15 cellular contexts compared by ENCODE assay signal in the genomic region with DNA sequence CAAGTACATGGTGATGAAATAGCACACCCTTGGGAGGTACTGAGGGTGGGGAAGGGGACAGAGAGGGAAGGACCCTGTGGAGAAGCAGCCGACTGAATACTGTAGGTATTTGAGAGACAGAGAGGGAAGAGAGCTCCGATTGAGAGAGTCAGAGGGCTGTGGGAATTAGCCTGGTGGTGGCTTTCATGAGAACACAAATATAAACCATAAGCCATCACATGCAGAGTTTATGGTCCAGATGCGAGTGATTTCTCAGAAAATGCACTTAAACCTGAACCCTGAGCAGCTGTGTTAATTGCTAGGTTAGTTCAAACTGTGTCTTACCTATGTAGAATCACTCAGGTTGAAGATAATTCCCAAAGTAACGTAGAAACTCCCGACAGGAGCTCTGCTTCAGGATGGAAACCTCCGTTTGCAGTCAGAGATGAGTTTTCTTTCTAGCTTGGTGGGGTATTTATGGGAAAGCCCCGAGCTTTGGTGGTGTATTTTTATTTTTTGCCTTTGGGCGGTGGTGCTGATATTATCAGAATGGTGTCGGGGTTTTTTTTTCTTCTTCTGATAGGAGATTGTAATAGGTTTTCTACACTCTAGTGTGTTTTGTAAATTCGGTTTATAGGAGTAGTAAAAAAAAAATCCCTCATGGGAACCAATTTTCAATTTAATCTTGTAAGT.
DNase-seq lines count a peak whose midpoint lies in the region; ATAC-seq and TF ChIP-seq lines count a peak whose summit lies in the region.
"Had no signal": no experiment of that assay in that cellular context is flagged by ENCODE, and none has a peak within 500 bp of the region (broad histone marks: within the 10 kb centered on the region; RNA-seq: fewer than 3 reads in every experiment).

No MANE protein-coding gene starts in this region.

- H3K9ac ChIP-seq in OCI-LY3 (ENCODE audit: low read length): peak overlapping the region; percentile 44

- TF ChIP-seq CTCF in OCI-LY3 (IDR thresholded peaks at IDR 0.05; ENCODE audit: low read depth, low read length): no peak; the same call in 1 of the 2 replicates

- peak overlapping the region; percentile 92 for H3K4me2 ChIP-seq in OCI-LY3 (ENCODE audit: low read length)

- H3K4me3 Mint-ChIP-seq in activated naive CD4-positive, alpha-beta T cell treated with anti-CD3 and anti-CD28 coated beads, Interleukin-2, amount 50 U/mL, for 24 hours: peak overlapping the region; percentile 57
- peak overlapping the region; percentile 35 for H3K4me3 Mint-ChIP-seq in activated T-helper 17 cell treated with anti-CD3 and anti-CD28 coated beads, Interleukin-2, amount 50 U/mL, for 72 hours
- peak overlapping the region; percentile 77 for H3K4me3 Mint-ChIP-seq in natural killer cell treated with Interleukin-12 subunit alpha and Interleukin-12 subunit beta and Interleukin-15 and Interleukin-18, amount 100 ng/mL, for 72 hours
- H3K4me3 Mint-ChIP-seq: H9 had no signal

- H3K4me1 ChIP-seq in OCI-LY3 (ENCODE audit: low read length): peaks cover 16% of the 10 kb centered on the region

- H3K27ac Mint-ChIP-seq in activated naive CD4-positive, alpha-beta T cell treated with anti-CD3 and anti-CD28 coated beads, Interleukin-2, amount 50 U/mL, for 24 hours: peak overlapping the region; percentile 68
- peak overlapping the region in 1 of 2 donors; percentile 17 for H3K27ac Mint-ChIP-seq in activated naive CD4-positive, alpha-beta T cell treated with anti-CD3 and anti-CD28 coated beads, Interleukin-2, amount 50 U/mL, for 72 hours
- H3K27ac Mint-ChIP-seq in activated T-helper 17 cell treated with anti-CD3 and anti-CD28 coated beads, Interleukin-2, amount 50 U/mL, for 72 hours: peak overlapping the region; percentile 71
- peak overlapping the region; percentile 72 to 95 for H3K27ac Mint-ChIP-seq in natural killer cell treated with Interleukin-12 subunit alpha and Interleukin-12 subunit beta and Interleukin-15 and Interleukin-18, amount 100 ng/mL, for 72 hours

- H4K20me1 ChIP-seq in OCI-LY3 (ENCODE audit: insufficient read depth, low read length): no peaks in the 10 kb centered on the region

- H3K27me3 Mint-ChIP-seq in activated naive CD4-positive, alpha-beta T cell treated with anti-CD3 and anti-CD28 coated beads, Interleukin-2, amount 50 U/mL, for 24 hours: no peaks in the 10 kb centered on the region
- H3K27me3 Mint-ChIP-seq in activated T-helper 17 cell treated with anti-CD3 and anti-CD28 coated beads, Interleukin-2, amount 50 U/mL, for 72 hours: no peaks in the 10 kb centered on the region
- no peaks in the 10 kb centered on the region for H3K27me3 Mint-ChIP-seq in natural killer cell treated with Interleukin-12 subunit alpha and Interleukin-12 subunit beta and Interleukin-15 and Interleukin-18, amount 100 ng/mL, for 72 hours

- peak overlapping the region; percentile 94 for H2AFZ ChIP-seq in OCI-LY3 (ENCODE audit: low read depth, low read length)

- H3K36me3 ChIP-seq in OCI-LY3 (replicated peaks; ENCODE audit: low read depth, low read length): no peaks in the 10 kb centered on the region

- no peaks in the 10 kb centered on the region for H3K9me3 Mint-ChIP-seq in activated naive CD4-positive, alpha-beta T cell treated with anti-CD3 and anti-CD28 coated beads, Interleukin-2, amount 50 U/mL, for 24 hours
- peaks cover 0 to 3% of the 10 kb centered on the region in 2 donors for H3K9me3 Mint-ChIP-seq in activated naive CD4-positive, alpha-beta T cell treated with anti-CD3 and anti-CD28 coated beads, Interleukin-2, amount 50 U/mL, for 72 hours
- no peaks in the 10 kb centered on the region for H3K9me3 Mint-ChIP-seq in activated T-helper 17 cell treated with anti-CD3 and anti-CD28 coated beads, Interleukin-2, amount 50 U/mL, for 72 hours
- H3K9me3 Mint-ChIP-seq in natural killer cell treated with Interleukin-12 subunit alpha and Interleukin-12 subunit beta and Interleukin-15 and Interleukin-18, amount 100 ng/mL, for 72 hours: no peaks in the 10 kb centered on the region
- H3K9me3 Mint-ChIP-seq: H9 had no signal

- H3K4me1 Mint-ChIP-seq in activated naive CD4-positive, alpha-beta T cell treated with anti-CD3 and anti-CD28 coated beads, Interleukin-2, amount 50 U/mL, for 24 hours: peaks cover 54% of the 10 kb centered on the region
- peaks cover 16% of the 10 kb centered on the region for H3K4me1 Mint-ChIP-seq in activated T-helper 17 cell treated with anti-CD3 and anti-CD28 coated beads, Interleukin-2, amount 50 U/mL, for 72 hours
- peaks cover 31 to 33% of the 10 kb centered on the region in 2 donors for H3K4me1 Mint-ChIP-seq in natural killer cell treated with Interleukin-12 subunit alpha and Interleukin-12 subunit beta and Interleukin-15 and Interleukin-18, amount 100 ng/mL, for 72 hours (ENCODE audit: low read depth in 2 of 2)

- DNase-seq in activated naive CD4-positive, alpha-beta T cell treated with anti-CD3 and anti-CD28 coated beads, Interleukin-2, amount 50 U/mL, for 72 hours (ENCODE audit: low spot score in 2 of 2): no peak
- no peak for DNase-seq in natural killer cell treated with Interleukin-12 subunit alpha and Interleukin-12 subunit beta and Interleukin-15 and Interleukin-18, amount 100 ng/mL, for 72 hours (ENCODE audit: low spot score)
- DNase-seq in NCI-H82 treated with DMSO at 0.1 percent for 48 hours (lab: John Stamatoyannopoulos, UW; ENCODE audit: unreplicated experiment): no peak
- no peak for DNase-seq in NCI-H2227 treated with DMSO at 0.1 percent for 48 hours (lab: John Stamatoyannopoulos, UW)
- DNase-seq in activated CD4-positive, CD25-positive, alpha-beta regulatory T cell (lab: John Stamatoyannopoulos, UW): no peak
- DNase-seq: COR-L47, H9, MM.1S, NCI-H187 treated with DMSO at 0.1 percent for 48 hours, NCI-H446 treated with DMSO at 0.1 percent for 48 hours, NCI-H748 treated with DMSO at 0.1 percent for 48 hours had no signal

- peaks cover 12% of the 10 kb centered on the region for H3K27me3 ChIP-seq in OCI-LY3 (ENCODE audit: low read depth, low read length)

- H3K79me2 ChIP-seq in OCI-LY3 (ENCODE audit: low read length): no peaks in the 10 kb centered on the region

- ATAC-seq in activated naive CD4-positive, alpha-beta T cell treated with anti-CD3 and anti-CD28 coated beads, Interleukin-2, amount 50 U/mL, for 72 hours: no peak
- ATAC-seq in activated T-helper 17 cell treated with anti-CD3 and anti-CD28 coated beads, Interleukin-2, amount 50 U/mL, for 72 hours (replicated peaks): peak; percentile 23
- ATAC-seq in natural killer cell treated with Interleukin-12 subunit alpha and Interleukin-12 subunit beta and Interleukin-15 and Interleukin-18, amount 100 ng/mL, for 72 hours: peak; percentile 10 to 74
- ATAC-seq: Right ventricle myocardium inferior had no signal

- no peak overlapping the region for H3K27ac ChIP-seq in OCI-LY3 (ENCODE audit: low read length)

- H3K36me3 Mint-ChIP-seq in activated naive CD4-positive, alpha-beta T cell treated with anti-CD3 and anti-CD28 coated beads, Interleukin-2, amount 50 U/mL, for 24 hours: peaks cover 37% of the 10 kb centered on the region
- H3K36me3 Mint-ChIP-seq in activated naive CD4-positive, alpha-beta T cell treated with anti-CD3 and anti-CD28 coated beads, Interleukin-2, amount 50 U/mL, for 72 hours: peaks cover 35 to 48% of the 10 kb centered on the region in 2 donors
- H3K36me3 Mint-ChIP-seq in activated T-helper 17 cell treated with anti-CD3 and anti-CD28 coated beads, Interleukin-2, amount 50 U/mL, for 72 hours (ENCODE audit: low read depth): peaks cover 74% of the 10 kb centered on the region
- H3K36me3 Mint-ChIP-seq in natural killer cell treated with Interleukin-12 subunit alpha and Interleukin-12 subunit beta and Interleukin-15 and Interleukin-18, amount 100 ng/mL, for 72 hours: peaks cover 4% of the 10 kb centered on the region

- peak overlapping the region; percentile 63 for H3K4me3 ChIP-seq in OCI-LY3 (ENCODE audit: low read length)

- no peaks in the 10 kb centered on the region for H3K9me3 ChIP-seq in OCI-LY3 (ENCODE audit: insufficient read depth, low read length)

Comparison
In these comparisons a context has a peak if more than half of its experiments do, and no peak if none do; other contexts are left out.
1. ATAC-seq: peak in activated T-helper 17 cell treated with anti-CD3 and anti-CD28 coated beads, Interleukin-2, amount 50 U/mL, for 72 hours (single experiment) and natural killer cell treated with Interleukin-12 subunit alpha and Interleukin-12 subunit beta and Interleukin-15 and Interleukin-18, amount 100 ng/mL, for 72 hours (2 of 2); none in activated naive CD4-positive, alpha-beta T cell treated with anti-CD3 and anti-CD28 coated beads, Interleukin-2, amount 50 U/mL, for 72 hours (0 of 2).
2. Peak in every context shown above with its lines, with median percentiles within 50 percentile points of each other: H3K4me3 Mint-ChIP-seq.